ENCODE assay signal across 1 cellular context in the genomic region with DNA sequence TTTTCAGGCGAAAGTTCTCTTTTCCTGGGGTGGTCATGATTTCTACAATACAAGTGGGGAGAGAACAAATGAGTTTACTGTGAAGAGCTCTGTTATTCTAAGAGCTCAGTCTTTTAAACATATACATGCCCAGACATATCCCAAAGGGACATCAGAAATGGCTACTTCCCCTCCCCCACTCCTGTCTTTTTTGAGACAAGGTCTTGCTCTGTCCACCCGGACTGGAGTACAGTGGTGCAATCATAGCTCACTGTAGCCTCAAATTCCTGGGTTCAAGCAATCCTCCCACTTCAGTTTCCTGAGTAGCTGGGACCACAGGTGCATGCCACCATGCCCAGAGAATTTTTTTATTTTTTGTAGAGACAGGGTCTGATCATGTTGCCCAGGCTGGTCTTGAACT.
TF ChIP-seq lines count a peak whose summit lies in the region.

No MANE protein-coding gene starts in this region.

TF ChIP-seq in HEK293, 187 proteins besides CTCF, POLR2A, EP300 and RAD21:
- TF ChIP-seq KLF9 (tag by site-specific recombination; IDR thresholded peaks at IDR 0.05; ENCODE audit: low read depth), result no peak
- TF ChIP-seq ZSCAN23 (tag by site-specific recombination; IDR thresholded peaks at IDR 0.05), result no peak
- TF ChIP-seq, protein P1, sequence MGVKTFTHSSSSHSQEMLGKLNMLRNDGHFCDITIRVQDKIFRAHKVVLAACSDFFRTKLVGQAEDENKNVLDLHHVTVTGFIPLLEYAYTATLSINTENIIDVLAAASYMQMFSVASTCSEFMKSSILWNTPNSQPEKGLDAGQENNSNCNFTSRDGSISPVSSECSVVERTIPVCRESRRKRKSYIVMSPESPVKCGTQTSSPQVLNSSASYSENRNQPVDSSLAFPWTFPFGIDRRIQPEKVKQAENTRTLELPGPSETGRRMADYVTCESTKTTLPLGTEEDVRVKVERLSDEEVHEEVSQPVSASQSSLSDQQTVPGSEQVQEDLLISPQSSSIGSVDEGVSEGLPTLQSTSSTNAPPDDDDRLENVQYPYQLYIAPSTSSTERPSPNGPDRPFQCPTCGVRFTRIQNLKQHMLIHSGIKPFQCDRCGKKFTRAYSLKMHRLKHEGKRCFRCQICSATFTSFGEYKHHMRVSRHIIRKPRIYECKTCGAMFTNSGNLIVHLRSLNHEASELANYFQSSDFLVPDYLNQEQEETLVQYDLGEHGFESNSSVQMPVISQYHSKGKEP (tag by site-specific recombination; IDR thresholded peaks at IDR 0.05), result no peak
- TF ChIP-seq ZNF530 (tag by site-specific recombination; IDR thresholded peaks at IDR 0.05; ENCODE audit: low read depth), result no peak
- TF ChIP-seq, protein P2, sequence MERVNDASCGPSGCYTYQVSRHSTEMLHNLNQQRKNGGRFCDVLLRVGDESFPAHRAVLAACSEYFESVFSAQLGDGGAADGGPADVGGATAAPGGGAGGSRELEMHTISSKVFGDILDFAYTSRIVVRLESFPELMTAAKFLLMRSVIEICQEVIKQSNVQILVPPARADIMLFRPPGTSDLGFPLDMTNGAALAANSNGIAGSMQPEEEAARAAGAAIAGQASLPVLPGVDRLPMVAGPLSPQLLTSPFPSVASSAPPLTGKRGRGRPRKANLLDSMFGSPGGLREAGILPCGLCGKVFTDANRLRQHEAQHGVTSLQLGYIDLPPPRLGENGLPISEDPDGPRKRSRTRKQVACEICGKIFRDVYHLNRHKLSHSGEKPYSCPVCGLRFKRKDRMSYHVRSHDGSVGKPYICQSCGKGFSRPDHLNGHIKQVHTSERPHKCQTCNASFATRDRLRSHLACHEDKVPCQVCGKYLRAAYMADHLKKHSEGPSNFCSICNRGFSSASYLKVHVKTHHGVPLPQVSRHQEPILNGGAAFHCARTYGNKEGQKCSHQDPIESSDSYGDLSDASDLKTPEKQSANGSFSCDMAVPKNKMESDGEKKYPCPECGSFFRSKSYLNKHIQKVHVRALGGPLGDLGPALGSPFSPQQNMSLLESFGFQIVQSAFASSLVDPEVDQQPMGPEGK (tag by site-specific recombination; IDR thresholded peaks at IDR 0.05), result no peak
- TF ChIP-seq ZNF664 (tag by site-specific recombination; IDR thresholded peaks at IDR 0.05), result no peak
- TF ChIP-seq ZNF621 (tag by site-specific recombination; IDR thresholded peaks at IDR 0.05), result no peak
- TF ChIP-seq ZNF350 (tag by site-specific recombination; IDR thresholded peaks at IDR 0.05), result no peak
- TF ChIP-seq ZNF473 (tag by site-specific recombination; IDR thresholded peaks at IDR 0.05), result no peak
- no peak for TF ChIP-seq ZNF366 (tag by site-specific recombination; conservative IDR thresholded peaks at IDR 0.05)
